In the genomic region with DNA sequence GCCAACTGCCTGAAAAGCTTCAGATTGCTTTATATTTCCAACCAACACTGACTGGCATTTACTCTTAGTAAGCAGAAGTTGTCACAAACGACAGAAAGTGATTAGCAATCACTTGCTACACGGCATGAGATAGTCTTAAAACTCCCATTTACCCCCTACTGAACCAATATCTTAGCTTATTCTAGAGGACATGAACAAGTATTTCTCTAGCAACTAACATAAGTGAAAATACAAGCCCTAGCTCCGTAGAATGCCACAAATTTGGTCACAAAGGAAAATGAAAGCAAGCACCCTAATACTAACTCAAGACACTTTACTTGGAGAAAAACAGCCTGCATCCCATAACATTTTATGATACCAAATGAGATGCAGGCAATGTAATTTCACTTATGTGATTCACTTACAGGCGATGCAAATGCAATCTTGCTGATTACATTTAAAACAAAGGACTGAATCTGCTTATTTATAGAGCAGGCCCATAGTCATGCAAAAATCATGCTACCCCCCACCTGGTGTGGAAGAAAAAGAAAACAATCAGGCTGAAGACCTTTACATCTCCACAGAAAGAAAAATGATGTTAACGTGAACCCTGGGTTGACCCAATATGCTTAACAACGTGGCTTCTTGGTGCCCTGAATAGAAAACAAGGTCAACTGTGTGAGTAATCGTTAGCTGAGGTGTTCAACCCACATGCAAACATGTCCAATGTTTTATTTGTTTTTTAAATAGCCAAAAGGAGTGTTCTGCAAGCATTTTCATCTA, we compare ENCODE assay signal across 17 cellular contexts. TPM values are rescaled to one million over a fixed set of nuclear protein-coding genes. Genes with fewer than 3 reads are reported as not detected.
DNase-seq lines count a peak whose midpoint lies in the region; ATAC-seq and TF ChIP-seq lines count a peak whose summit lies in the region.
"Had no signal": no experiment of that assay in that cellular context is flagged by ENCODE, and none has a peak within 500 bp of the region (broad histone marks: within the 10 kb centered on the region; RNA-seq: fewer than 3 reads in every experiment).

No MANE protein-coding gene starts in this region.

- H3K27me3 ChIP-seq in cardiac muscle cell (no peaks in the 10 kb centered on the region), aorta (ENCODE audit: control insufficient read depth in 1 of 2, insufficient read depth in 2 of 2, low read length in 1 of 2) (no peaks in the 10 kb centered on the region), SJCRH30 (no peaks in the 10 kb centered on the region)
- H3K27me3 ChIP-seq: upper lobe of left lung had no signal

- no peaks in the 10 kb centered on the region for H3K36me3 ChIP-seq in cardiac muscle cell
- no peaks in the 10 kb centered on the region for H3K36me3 ChIP-seq in aorta (ENCODE audit: control insufficient read depth in 1 of 2, insufficient read depth in 2 of 2, low read length in 1 of 2)
- no peaks in the 10 kb centered on the region for H3K36me3 ChIP-seq in SJCRH30
- H3K36me3 ChIP-seq: upper lobe of left lung had no signal

- H3K4me1 ChIP-seq in cardiac muscle cell (ENCODE audit: low read depth) (peaks cover 16% of the 10 kb centered on the region), aorta (ENCODE audit: control insufficient read depth in 1 of 2, insufficient read depth in 2 of 2, low read length in 2 of 2) (peaks cover 2 to 4% of the 10 kb centered on the region in 2 donors), SJCRH30 (peaks cover 16% of the 10 kb centered on the region)
- H3K4me1 ChIP-seq: upper lobe of left lung had no signal

- intact Hi-C loops in left cardiac atrium (cut with DNase I) (no loop called here), aorta (cut with DNase I) (loop anchor here in 1 of 2 donors (5.0 kb wide), 1 partner anchor 73 kb away; no protein-coding TSS in a partner anchor)

- no peak overlapping the region for H3K4me3 ChIP-seq in cardiac muscle cell
- H3K4me3 ChIP-seq in epithelial cell of proximal tubule (ENCODE audit: low read depth, low read length) = peak overlapping the region; percentile 20
- H3K4me3 ChIP-seq in aorta (ENCODE audit: low read length in 2 of 2) = peak overlapping the region; percentile 58 to 60
- no peak overlapping the region for H3K4me3 ChIP-seq in SJCRH30
- H3K4me3 ChIP-seq: upper lobe of left lung had no signal

- TF ChIP-seq CTCF in cardiac muscle cell (IDR thresholded peaks at IDR 0.05; ENCODE audit: low read depth, low read length) = no peak
- no peak for TF ChIP-seq CTCF in epithelial cell of proximal tubule (conservative IDR thresholded peaks at IDR 0.05; ENCODE audit: low read depth, low read length)
- TF ChIP-seq CTCF in mesothelial cell of epicardium (IDR thresholded peaks at IDR 0.05; ENCODE audit: unreplicated experiment) = no peak

- H3K27ac ChIP-seq in cardiac muscle cell = peak overlapping the region; percentile 37
- H3K27ac ChIP-seq in aorta (ENCODE audit: low read depth in 1 of 2, low read length in 2 of 2) = peak overlapping the region; percentile 36 to 67
- no peak overlapping the region for H3K27ac ChIP-seq in SJCRH30
- H3K27ac ChIP-seq: upper lobe of left lung had no signal

- no peaks in the 10 kb centered on the region for H3K27me3 Mint-ChIP-seq in mesothelial cell of epicardium (ENCODE audit: low read depth)
- H3K27me3 Mint-ChIP-seq: CD4-positive, CD25-positive, alpha-beta regulatory T cell had no signal

- peak overlapping the region; percentile 71 for H3K27ac Mint-ChIP-seq in mesothelial cell of epicardium
- H3K27ac Mint-ChIP-seq: activated CD8-positive, alpha-beta T cell treated with anti-CD3 and anti-CD28 coated beads, Interleukin-2, amount 10 ng/mL, durations not matched to agents 7 days and 5 days; CD4-positive, CD25-positive, alpha-beta regulatory T cell; natural killer cell treated with Interleukin-12 subunit alpha and Interleukin-12 subunit beta and Interleukin-15 and Interleukin-18, amount 100 ng/mL, for 72 hours had no signal

- no peak overlapping the region for H3K4me3 Mint-ChIP-seq in mesothelial cell of epicardium
- H3K4me3 Mint-ChIP-seq: activated CD8-positive, alpha-beta T cell treated with anti-CD3 and anti-CD28 coated beads, Interleukin-2, amount 10 ng/mL, durations not matched to agents 7 days and 5 days; CD4-positive, CD25-positive, alpha-beta regulatory T cell; natural killer cell treated with Interleukin-12 subunit alpha and Interleukin-12 subunit beta and Interleukin-15 and Interleukin-18, amount 100 ng/mL, for 72 hours had no signal

- peaks cover 53% of the 10 kb centered on the region for H3K36me3 Mint-ChIP-seq in mesothelial cell of epicardium
- H3K36me3 Mint-ChIP-seq: CD4-positive, CD25-positive, alpha-beta regulatory T cell; natural killer cell treated with Interleukin-12 subunit alpha and Interleukin-12 subunit beta and Interleukin-15 and Interleukin-18, amount 100 ng/mL, for 72 hours had no signal

- peaks cover 12% of the 10 kb centered on the region for H3K9me3 Mint-ChIP-seq in mesothelial cell of epicardium
- H3K9me3 Mint-ChIP-seq: natural killer cell treated with Interleukin-12 subunit alpha and Interleukin-12 subunit beta and Interleukin-15 and Interleukin-18, amount 100 ng/mL, for 72 hours had no signal

- WGBS in aorta, 2 donors = 6 to 7% methylated on average over 7 of the region's 7 CpGs

- H3K4me1 Mint-ChIP-seq in mesothelial cell of epicardium = peaks cover 32% of the 10 kb centered on the region
- H3K4me1 Mint-ChIP-seq: CD4-positive, CD25-positive, alpha-beta regulatory T cell had no signal

- DNase-seq in cardiac muscle cell (ENCODE audit: low read depth in 1 of 2, low spot score in 1 of 2) = no peak
- no peak for DNase-seq in left cardiac atrium
- no peak for DNase-seq in epithelial cell of proximal tubule (ENCODE audit: low read depth)
- no peak for DNase-seq in mesothelial cell of epicardium (ENCODE audit: low spot score in 2 of 2, unreplicated experiment in 2 of 2)
- DNase-seq in aorta = no peak
- DNase-seq in C1 segment of cervical spinal cord (lab: John Stamatoyannopoulos, UW) = no peak
- no peak for DNase-seq in SJCRH30
- DNase-seq: activated CD8-positive, alpha-beta T cell treated with anti-CD3 and anti-CD28 coated beads, Interleukin-2, amount 10 ng/mL, durations not matched to agents 7 days and 5 days; amygdala; CD4-positive, CD25-positive, alpha-beta regulatory T cell; NCI-H187; NCI-H524 treated with DMSO at 0.1 percent for 48 hours; upper lobe of left lung had no signal

- H3K9me3 ChIP-seq in cardiac muscle cell (ENCODE audit: low read depth) (no peaks in the 10 kb centered on the region), aorta (ENCODE audit: control insufficient read depth, low read length) (no peaks in the 10 kb centered on the region), SJCRH30 (replicated peaks) (no peaks in the 10 kb centered on the region)
- H3K9me3 ChIP-seq: upper lobe of left lung had no signal

- ATAC-seq in left cardiac atrium (no peak), aorta (ENCODE audit: low FRiP score) (no peak), GM18498 (IDR thresholded peaks at IDR 0.05; ENCODE audit: unreplicated experiment) (no peak)
- ATAC-seq: activated CD8-positive, alpha-beta T cell treated with anti-CD3 and anti-CD28 coated beads, Interleukin-2, amount 10 ng/mL, durations not matched to agents 7 days and 5 days; natural killer cell treated with Interleukin-12 subunit alpha and Interleukin-12 subunit beta and Interleukin-15 and Interleukin-18, amount 100 ng/mL, for 72 hours; Panc1 had no signal

RNA-seq across cellular contexts. Expression of a gene that starts 25.6 kb away (rescaled TPM):
- total RNA-seq in cardiac muscle cell (19.9 and 32.5 TPM in 2 replicates), left cardiac atrium (1 to 10 TPM; 2.9 to 5.2 TPM), epithelial cell of proximal tubule (0.07 and 0.17 TPM in 2 replicates), mesothelial cell of epicardium (163 to 179 TPM (median 166 TPM) in 3 replicates), aorta (10 to 100 TPM in 1 of 2 donors, 1 to 10 TPM in 1; 7.5 to 20.4 TPM)
- polyA plus RNA-seq in cardiac muscle cell (54.4 and 71.5 TPM in 2 replicates), aorta (1 to 10 TPM; 7.1 to 8.3 TPM)
- 9.8 and 10.2 TPM in 2 replicates for total RNA-seq in SJCRH30 (2014; rRNA removed; shearing (Covaris generic))
- total RNA-seq: activated CD8-positive, alpha-beta T cell treated with anti-CD3 and anti-CD28 coated beads, Interleukin-2, amount 10 ng/mL, durations not matched to agents 7 days and 5 days; HT-29 had no signal

Comparison
In these comparisons a context has a peak if more than half of its experiments do, and no peak if none do; other contexts are left out.
1. H3K4me3 ChIP-seq: peak in epithelial cell of proximal tubule (single experiment) and aorta (2 of 2); none in cardiac muscle cell (single experiment) and SJCRH30 (single experiment).